Comparison of ENCODE assay signal across 1 cellular context in genomic region chr2:22517141-22517540, GRCh38.
TF ChIP-seq lines count a peak whose summit lies in the region.

No MANE protein-coding gene starts in this region.

TF ChIP-seq in HEK293, 187 proteins besides CTCF, POLR2A, EP300 and RAD21 (continued from another document):
- TF ChIP-seq, protein P1, sequence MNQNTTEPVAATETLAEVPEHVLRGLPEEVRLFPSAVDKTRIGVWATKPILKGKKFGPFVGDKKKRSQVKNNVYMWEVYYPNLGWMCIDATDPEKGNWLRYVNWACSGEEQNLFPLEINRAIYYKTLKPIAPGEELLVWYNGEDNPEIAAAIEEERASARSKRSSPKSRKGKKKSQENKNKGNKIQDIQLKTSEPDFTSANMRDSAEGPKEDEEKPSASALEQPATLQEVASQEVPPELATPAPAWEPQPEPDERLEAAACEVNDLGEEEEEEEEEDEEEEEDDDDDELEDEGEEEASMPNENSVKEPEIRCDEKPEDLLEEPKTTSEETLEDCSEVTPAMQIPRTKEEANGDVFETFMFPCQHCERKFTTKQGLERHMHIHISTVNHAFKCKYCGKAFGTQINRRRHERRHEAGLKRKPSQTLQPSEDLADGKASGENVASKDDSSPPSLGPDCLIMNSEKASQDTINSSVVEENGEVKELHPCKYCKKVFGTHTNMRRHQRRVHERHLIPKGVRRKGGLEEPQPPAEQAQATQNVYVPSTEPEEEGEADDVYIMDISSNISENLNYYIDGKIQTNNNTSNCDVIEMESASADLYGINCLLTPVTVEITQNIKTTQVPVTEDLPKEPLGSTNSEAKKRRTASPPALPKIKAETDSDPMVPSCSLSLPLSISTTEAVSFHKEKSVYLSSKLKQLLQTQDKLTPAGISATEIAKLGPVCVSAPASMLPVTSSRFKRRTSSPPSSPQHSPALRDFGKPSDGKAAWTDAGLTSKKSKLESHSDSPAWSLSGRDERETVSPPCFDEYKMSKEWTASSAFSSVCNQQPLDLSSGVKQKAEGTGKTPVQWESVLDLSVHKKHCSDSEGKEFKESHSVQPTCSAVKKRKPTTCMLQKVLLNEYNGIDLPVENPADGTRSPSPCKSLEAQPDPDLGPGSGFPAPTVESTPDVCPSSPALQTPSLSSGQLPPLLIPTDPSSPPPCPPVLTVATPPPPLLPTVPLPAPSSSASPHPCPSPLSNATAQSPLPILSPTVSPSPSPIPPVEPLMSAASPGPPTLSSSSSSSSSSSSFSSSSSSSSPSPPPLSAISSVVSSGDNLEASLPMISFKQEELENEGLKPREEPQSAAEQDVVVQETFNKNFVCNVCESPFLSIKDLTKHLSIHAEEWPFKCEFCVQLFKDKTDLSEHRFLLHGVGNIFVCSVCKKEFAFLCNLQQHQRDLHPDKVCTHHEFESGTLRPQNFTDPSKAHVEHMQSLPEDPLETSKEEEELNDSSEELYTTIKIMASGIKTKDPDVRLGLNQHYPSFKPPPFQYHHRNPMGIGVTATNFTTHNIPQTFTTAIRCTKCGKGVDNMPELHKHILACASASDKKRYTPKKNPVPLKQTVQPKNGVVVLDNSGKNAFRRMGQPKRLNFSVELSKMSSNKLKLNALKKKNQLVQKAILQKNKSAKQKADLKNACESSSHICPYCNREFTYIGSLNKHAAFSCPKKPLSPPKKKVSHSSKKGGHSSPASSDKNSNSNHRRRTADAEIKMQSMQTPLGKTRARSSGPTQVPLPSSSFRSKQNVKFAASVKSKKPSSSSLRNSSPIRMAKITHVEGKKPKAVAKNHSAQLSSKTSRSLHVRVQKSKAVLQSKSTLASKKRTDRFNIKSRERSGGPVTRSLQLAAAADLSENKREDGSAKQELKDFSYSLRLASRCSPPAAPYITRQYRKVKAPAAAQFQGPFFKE (tag by site-specific recombination; IDR thresholded peaks at IDR 0.05; ENCODE audit: borderline replicate concordance): no peak
- TF ChIP-seq ZNF549 (tag by site-specific recombination; IDR thresholded peaks at IDR 0.05) (no peak), ZNF202 (tag by site-specific recombination; IDR thresholded peaks at IDR 0.05; ENCODE audit: borderline replicate concordance) (peak; percentile 32; the same call in 1 of the 2 replicates), ZBTB6 (tag by site-specific recombination; IDR thresholded peaks at IDR 0.05) (no peak), ZNF239 (tag by site-specific recombination; IDR thresholded peaks at IDR 0.05) (no peak), ZNF354C (tag by site-specific recombination; IDR thresholded peaks at IDR 0.05; ENCODE audit: borderline replicate concordance, low read depth) (0 out of 2 replicates have a peak, but pooled peaks have one; percentile 33), ZNF792 (tag by site-specific recombination; IDR thresholded peaks at IDR 0.05) (no peak), ZNF530 (tag by site-specific recombination; IDR thresholded peaks at IDR 0.05; ENCODE audit: low read depth) (no peak), ZNF416 (tag by site-specific recombination; IDR thresholded peaks at IDR 0.05) (no peak), ZNF654 (tag by site-specific recombination; IDR thresholded peaks at IDR 0.05; ENCODE audit: low read depth) (peak; percentile 15; the same call in 1 of the 2 replicates), ZNF121 (tag by site-specific recombination; IDR thresholded peaks at IDR 0.05) (no peak)
- TF ChIP-seq, protein P2, sequence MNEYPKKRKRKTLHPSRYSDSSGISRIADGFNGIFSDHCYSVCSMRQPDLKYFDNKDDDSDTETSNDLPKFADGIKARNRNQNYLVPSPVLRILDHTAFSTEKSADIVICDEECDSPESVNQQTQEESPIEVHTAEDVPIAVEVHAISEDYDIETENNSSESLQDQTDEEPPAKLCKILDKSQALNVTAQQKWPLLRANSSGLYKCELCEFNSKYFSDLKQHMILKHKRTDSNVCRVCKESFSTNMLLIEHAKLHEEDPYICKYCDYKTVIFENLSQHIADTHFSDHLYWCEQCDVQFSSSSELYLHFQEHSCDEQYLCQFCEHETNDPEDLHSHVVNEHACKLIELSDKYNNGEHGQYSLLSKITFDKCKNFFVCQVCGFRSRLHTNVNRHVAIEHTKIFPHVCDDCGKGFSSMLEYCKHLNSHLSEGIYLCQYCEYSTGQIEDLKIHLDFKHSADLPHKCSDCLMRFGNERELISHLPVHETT (tag by site-specific recombination; IDR thresholded peaks at IDR 0.05): no peak
